12 cellular contexts compared by ENCODE assay signal in genomic region chr16:28293589-28293935, GRCh38. TPM values are rescaled to one million over a fixed set of nuclear protein-coding genes. Genes with fewer than 3 reads are reported as not detected.
DNase-seq lines count a peak whose midpoint lies in the region; ATAC-seq and TF ChIP-seq lines count a peak whose summit lies in the region.
"Had no signal": no experiment of that assay in that cellular context is flagged by ENCODE, and none has a peak within 500 bp of the region (broad histone marks: within the 10 kb centered on the region; RNA-seq: fewer than 3 reads in every experiment).

No MANE protein-coding gene starts in this region.

- H3K27ac ChIP-seq in CD4-positive, alpha-beta memory T cell (ENCODE audit: low read depth, low read length), result peak overlapping the region; percentile 75
- H3K27ac ChIP-seq in ectodermal cell (ENCODE audit: insufficient read depth, low read depth, low read length, poor library complexity, severe bottlenecking) (no peak overlapping the region), neural progenitor cell (no peak overlapping the region)

- no peaks in the 10 kb centered on the region for H3K27me3 Mint-ChIP-seq in CD4-positive, alpha-beta memory T cell
- peaks cover 5% of the 10 kb centered on the region for H3K27me3 Mint-ChIP-seq in neural progenitor cell (ENCODE audit: insufficient read depth, low read depth)

- POLR2A ChIA-PET in CD4-positive, alpha-beta memory T cell (lab: Charles Lee; ENCODE audit: partially characterized antibody), result interaction anchor here (1.5 to 5.2 kb wide), 6 partner anchors 8 to 25 kb away, joined by 3 to 114 read pairs (median 18); no protein-coding TSS in a partner anchor

- peaks cover 46 to 74% (median 62%) of the 10 kb centered on the region in 4 donors for H3K4me1 Mint-ChIP-seq in CD4-positive, alpha-beta memory T cell
- peaks cover 46% of the 10 kb centered on the region for H3K4me1 Mint-ChIP-seq in neural progenitor cell

- H3K36me3 ChIP-seq in CD4-positive, alpha-beta memory T cell (ENCODE audit: insufficient read depth, low read length), result no peaks in the 10 kb centered on the region
- H3K36me3 ChIP-seq in ectodermal cell (ENCODE audit: control insufficient read depth, insufficient read depth, low read length) (no peaks in the 10 kb centered on the region), neural progenitor cell (no peaks in the 10 kb centered on the region)

- TF ChIP-seq CTCF in neural progenitor cell (IDR thresholded peaks at IDR 0.05), result no peak

- ATAC-seq in HG02588 (IDR thresholded peaks at IDR 0.05; ENCODE audit: unreplicated experiment) (no peak), HG03095 (IDR thresholded peaks at IDR 0.05; ENCODE audit: unreplicated experiment) (no peak)

- H3K79me2 ChIP-seq in neural progenitor cell (ENCODE audit: low read depth), result peaks cover 77% of the 10 kb centered on the region

- CTCF ChIA-PET in CD4-positive, alpha-beta memory T cell (lab: Charles Lee; ENCODE audit: partially characterized antibody), result interaction anchor here (1.0 to 4.7 kb wide), 5 partner anchors 10 to 23 kb away, joined by 3 to 30 read pairs (median 7); no protein-coding TSS in a partner anchor

- H3K9me3 Mint-ChIP-seq in CD4-positive, alpha-beta memory T cell, result no peaks in the 10 kb centered on the region
- no peaks in the 10 kb centered on the region for H3K9me3 Mint-ChIP-seq in neural progenitor cell

- peaks cover 8 to 9% of the 10 kb centered on the region in 2 donors for H3K36me3 Mint-ChIP-seq in CD4-positive, alpha-beta memory T cell
- peaks cover 7% of the 10 kb centered on the region for H3K36me3 Mint-ChIP-seq in neural progenitor cell

- H3F3A ChIP-seq in neural progenitor cell (ENCODE audit: low read depth), result peaks cover 28% of the 10 kb centered on the region

- H3K27me3 ChIP-seq in CD4-positive, alpha-beta memory T cell (ENCODE audit: insufficient read depth, low read length), result no peaks in the 10 kb centered on the region
- H3K27me3 ChIP-seq in ectodermal cell (ENCODE audit: control insufficient read depth, insufficient read depth, low read length, poor library complexity, severe bottlenecking) (no peaks in the 10 kb centered on the region), neural progenitor cell (no peaks in the 10 kb centered on the region)

- peak overlapping the region; percentile 61 for H2AFZ ChIP-seq in neural progenitor cell (replicated peaks)

- no peaks in the 10 kb centered on the region for H3K9me3 ChIP-seq in CD4-positive, alpha-beta memory T cell (ENCODE audit: control insufficient read depth in 1 of 2, low read length in 2 of 2)
- no peaks in the 10 kb centered on the region for H3K9me3 ChIP-seq in ectodermal cell (ENCODE audit: control insufficient read depth, low read length)
- no peaks in the 10 kb centered on the region for H3K9me3 ChIP-seq in neural progenitor cell (ENCODE audit: low read depth)

- H3K27ac Mint-ChIP-seq in CD4-positive, alpha-beta memory T cell, result peak overlapping the region; percentile 44 to 85 (median 73)
- peak overlapping the region; percentile 94 for H3K27ac Mint-ChIP-seq in neural progenitor cell

- peak overlapping the region; percentile 85 to 95 (median 88) for H3K4me3 Mint-ChIP-seq in CD4-positive, alpha-beta memory T cell
- H3K4me3 Mint-ChIP-seq in neural progenitor cell, result peak overlapping the region; percentile 99

- peaks cover 57% of the 10 kb centered on the region for H4K20me1 ChIP-seq in neural progenitor cell (ENCODE audit: low read depth)

- peak overlapping the region; percentile 99 for H3K4me2 ChIP-seq in neural progenitor cell

- intact Hi-C loops in CD4-positive, alpha-beta memory T cell (cut with micrococcal nuclease), result loop anchor here (1.0 kb wide), 1 partner anchor 16 kb away; no protein-coding TSS in a partner anchor
- intact Hi-C loops in posterior vena cava (cut with DNase I), result no loop called here

- peak overlapping the region; percentile 72 to 88 for H3K4me3 ChIP-seq in CD4-positive, alpha-beta memory T cell (ENCODE audit: low read length in 2 of 2)
- H3K4me3 ChIP-seq in Jurkat, Clone E6-1 (ENCODE audit: low read length), result peak overlapping the region; percentile 78
- H3K4me3 ChIP-seq in ectodermal cell (ENCODE audit: insufficient read depth, low read depth, low read length) (peak overlapping the region; percentile 94), neural progenitor cell (peak overlapping the region; percentile 100)

- DNase-seq in CD4-positive, alpha-beta memory T cell, result no peak
- DNase-seq in Jurkat, Clone E6-1 (ENCODE audit: low read depth, low spot score), result no peak
- DNase-seq in neural progenitor cell (ENCODE audit: low spot score), result no peak
- no peak for DNase-seq in posterior vena cava (ENCODE audit: low spot score)
- no peak for DNase-seq in NCI-H2107 treated with DMSO at 0.1 percent for 48 hours (lab: John Stamatoyannopoulos, UW; ENCODE audit: unreplicated experiment)
- DNase-seq: erythroblast; midbrain; NCI-H446 treated with DMSO at 0.1 percent for 48 hours; stimulated activated CD4-positive, alpha-beta T cell treated with anti-CD3 and anti-CD28 coated beads, Interleukin-4, amount 100 ng/mL, for 1 hour had no signal

- H3K4me1 ChIP-seq in CD4-positive, alpha-beta memory T cell (ENCODE audit: insufficient read depth, low read length), result peaks cover 69% of the 10 kb centered on the region
- H3K4me1 ChIP-seq in ectodermal cell (ENCODE audit: control insufficient read depth, insufficient read depth, low read length) (peaks cover 24% of the 10 kb centered on the region), neural progenitor cell (peaks cover 23% of the 10 kb centered on the region)

- H3K9ac ChIP-seq in neural progenitor cell, result peak overlapping the region; percentile 85

- WGBS in ectodermal cell, 2 experiments, result 1 to 2% methylated on average over 9 of the region's 9 CpGs

RNA-seq across cellular contexts. Expression of gene SBK1, which starts 1.2 kb away (rescaled TPM):
- total RNA-seq in CD4-positive, alpha-beta memory T cell, result 10 to 100 TPM; 14.2 to 14.6 TPM
- polyA plus RNA-seq in CD4-positive, alpha-beta memory T cell, result 10 to 100 TPM in 1 of 2 donors, 1 to 10 TPM in 1; 1.2 to 13.1 TPM
- polyA plus RNA-seq in Jurkat, Clone E6-1 (2012; ENCODE audit: insufficient read depth, insufficient read length), result 38.5 TPM
- polyA plus RNA-seq in ectodermal cell (2013, experiment 1 of 4), result 49.3 TPM
- 51.2 TPM for polyA plus RNA-seq in ectodermal cell (2013, experiment 2 of 4)
- polyA plus RNA-seq in ectodermal cell (2013, experiment 3 of 4), result 40.1 TPM
- 42.8 TPM for polyA plus RNA-seq in ectodermal cell (2013, experiment 4 of 4)
- total RNA-seq in neural progenitor cell (ENCODE audit: low replicate concordance), result 4.6 and 16.4 TPM in 2 replicates
- under 1 TPM; 0.05 to 0.09 TPM for total RNA-seq in posterior vena cava
